ENCODE assay signal across 8 cellular contexts in the genomic region with DNA sequence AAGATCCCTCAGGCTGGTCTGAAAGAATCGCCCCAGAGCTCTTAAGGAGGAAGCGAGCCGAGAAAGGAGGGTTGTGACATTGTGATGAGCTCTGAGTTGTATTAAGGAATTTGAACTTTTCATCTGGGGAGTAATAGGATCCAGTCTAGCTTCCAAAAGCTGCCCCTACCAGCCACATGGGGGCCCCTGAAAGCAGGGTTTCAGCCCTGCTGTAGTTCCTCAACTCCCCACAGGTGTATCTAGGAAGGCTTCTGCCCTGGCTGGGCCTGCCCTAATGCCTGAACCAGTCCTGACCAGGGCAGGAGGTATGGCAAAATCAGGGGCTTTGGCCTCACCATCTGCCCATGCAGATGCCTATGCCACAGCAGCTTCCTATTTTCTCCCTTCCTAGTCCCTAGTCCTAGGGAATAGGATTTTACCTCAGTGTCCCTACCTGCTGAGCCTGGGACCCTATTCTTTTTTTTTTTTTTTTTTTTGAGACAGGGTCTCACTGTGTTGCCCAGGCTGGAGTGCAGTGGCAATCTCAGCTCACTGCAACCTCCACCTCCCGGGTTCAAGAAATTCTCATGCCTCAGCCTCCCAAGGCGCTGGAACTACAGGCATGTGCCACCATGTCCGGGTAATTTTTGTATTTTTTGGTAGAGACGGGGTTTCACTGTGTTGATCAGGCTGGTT. TPM values are rescaled to one million over a fixed set of nuclear protein-coding genes. Genes with fewer than 3 reads are reported as not detected.
A peak's percentile ranks its signal among the peaks of the same experiment; 100 is the strongest.
DNase-seq lines count a peak whose midpoint lies in the region; ATAC-seq and TF ChIP-seq lines count a peak whose summit lies in the region.

No MANE protein-coding gene starts in this region.

- H3K36me3 ChIP-seq in mucosa of descending colon (ENCODE audit: low read depth) = no peaks in the 10 kb centered on the region

- no peak overlapping the region for H3K4me3 ChIP-seq in Jurkat, Clone E6-1 (ENCODE audit: low read length)
- H3K4me3 ChIP-seq in cardiac fibroblast (replicated peaks in 1 of 2; ENCODE audit: low read depth in 2 of 2, low read length in 2 of 2) = no peak overlapping the region
- H3K4me3 ChIP-seq in mucosa of descending colon = no peak overlapping the region

- peak; percentile 34 for ATAC-seq in GM19025 (IDR thresholded peaks at IDR 0.05; ENCODE audit: low read depth, unreplicated experiment)
- peak; percentile 63 for ATAC-seq in T-helper 17 cell
- ATAC-seq in mucosa of descending colon = peak; percentile 57
- ATAC-seq in GM19328 (IDR thresholded peaks at IDR 0.05; ENCODE audit: unreplicated experiment) = no peak

- intact Hi-C loops in mucosa of descending colon (cut with DNase I, micrococcal nuclease) = loop anchor here in 1 of 2 donors (10.0 kb wide), 1 partner anchor 176 kb away; no protein-coding TSS in a partner anchor

- H3K4me1 Mint-ChIP-seq in T-helper 17 cell = peaks cover 2% of the 10 kb centered on the region

- peak overlapping the region; percentile 37 for H3K27ac Mint-ChIP-seq in T-helper 17 cell

- peak; percentile 62 for TF ChIP-seq CTCF in cardiac fibroblast (IDR thresholded peaks at IDR 0.05; ENCODE audit: low read depth, low read length)
- TF ChIP-seq CTCF in mucosa of descending colon (IDR thresholded peaks at IDR 0.05) = no peak

- no peaks in the 10 kb centered on the region for H3K36me3 Mint-ChIP-seq in T-helper 17 cell (ENCODE audit: low read depth)

- no peaks in the 10 kb centered on the region for H3K9me3 ChIP-seq in T-helper 17 cell (ENCODE audit: control insufficient read depth, low read length, poor library complexity, severe bottlenecking)
- no peaks in the 10 kb centered on the region for H3K9me3 ChIP-seq in mucosa of descending colon

- DNase-seq in D341Med (ENCODE audit: low spot score) (peak; percentile 70), T-helper 17 cell (peak in 2 of 3 donors; percentile 19 to 22), cardiac fibroblast (ENCODE audit: low read depth in 2 of 2) (peak; percentile 57 to 59), mucosa of descending colon (peak in 2 of 3 donors; percentile 48 to 57), NCI-H2029 treated with DMSO at 0.1 percent for 48 hours (lab: John Stamatoyannopoulos, UW) (no peak)
- DNase-seq in Jurkat, Clone E6-1 (ENCODE audit: low read depth, low spot score) = peak; percentile 70

- peaks cover 9% of the 10 kb centered on the region for H3K4me1 ChIP-seq in mucosa of descending colon (ENCODE audit: low read depth)

- no peak overlapping the region for H3K4me3 Mint-ChIP-seq in T-helper 17 cell

- H3K27me3 Mint-ChIP-seq in T-helper 17 cell = peaks cover 4% of the 10 kb centered on the region

RNA-seq across cellular contexts. Expression of a gene that starts 5.0 kb away (rescaled TPM):
- 23.7 TPM for polyA plus RNA-seq in Jurkat, Clone E6-1 (2012; ENCODE audit: insufficient read depth, insufficient read length)
- total RNA-seq in T-helper 17 cell (10 to 100 TPM; 28.0 to 29.1 TPM), mucosa of descending colon (10 to 100 TPM; 56.1 to 93.4 (median 65.1) TPM)

RNA-seq across cellular contexts. Expression of a gene that starts 14.0 kb away (rescaled TPM):
- polyA plus RNA-seq in Jurkat, Clone E6-1 (2012; ENCODE audit: insufficient read depth, insufficient read length) = not detected
- under 1 TPM in 1 of 2 donors, not detected in 1; 0.13 TPM for total RNA-seq in T-helper 17 cell
- total RNA-seq in mucosa of descending colon = 10 to 100 TPM; 39.0 to 45.8 (median 43.0) TPM

Comparison
In these comparisons a context has a peak if more than half of its experiments do, and no peak if none do; other contexts are left out.
1. RNA of a gene that starts 14.0 kb away (total RNA-seq): 39.0 to 45.8 TPM in mucosa of descending colon; 0.13 TPM in T-helper 17 cell; every median in the first group is over 10 times any median in the second.